8 cellular contexts compared by ENCODE assay signal in the genomic region with DNA sequence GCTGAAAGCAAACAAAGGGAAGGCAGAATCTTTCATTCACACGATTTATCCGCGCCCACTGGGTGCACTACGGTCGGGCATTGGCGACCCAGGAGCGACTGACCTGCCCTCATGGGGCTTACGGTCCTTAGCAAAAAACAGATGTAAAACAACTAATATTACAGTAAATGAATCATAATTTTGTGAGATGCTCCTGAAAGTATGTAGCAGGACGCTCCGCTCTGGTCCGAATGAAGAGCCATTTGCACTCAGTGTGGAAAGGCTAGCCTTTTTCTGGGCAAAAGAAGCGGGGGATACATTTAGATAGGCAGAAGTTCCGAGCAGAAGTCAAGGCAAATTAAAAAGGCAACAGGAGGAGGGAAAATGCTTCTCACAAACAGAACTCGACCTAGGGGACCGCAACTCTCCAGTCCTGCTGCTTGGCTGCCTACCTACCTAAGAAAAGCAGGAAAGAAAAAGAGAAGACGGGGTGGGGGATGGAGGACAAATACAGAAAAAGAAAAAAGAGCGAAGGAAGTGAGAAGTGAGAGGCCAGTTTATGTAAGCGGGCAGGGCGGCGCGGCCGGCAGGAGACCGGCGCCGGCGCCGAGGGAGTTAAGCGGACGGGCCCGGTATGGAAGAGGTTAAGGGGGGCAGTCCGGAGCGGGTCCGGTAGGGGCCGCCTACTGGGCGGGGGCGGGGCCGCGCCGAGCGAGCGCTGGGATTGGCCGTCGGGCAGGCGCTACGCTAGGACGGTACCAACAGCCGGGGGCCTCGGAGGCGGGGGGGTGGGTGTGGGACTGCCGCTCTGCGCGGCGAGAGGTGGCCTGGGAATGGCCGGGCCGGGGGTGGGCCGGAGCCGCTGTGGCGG. TPM values are rescaled to one million over a fixed set of nuclear protein-coding genes. Genes with fewer than 3 reads are reported as not detected.
DNase-seq lines count a peak whose midpoint lies in the region; ATAC-seq and TF ChIP-seq lines count a peak whose summit lies in the region.

A gene with protein sequence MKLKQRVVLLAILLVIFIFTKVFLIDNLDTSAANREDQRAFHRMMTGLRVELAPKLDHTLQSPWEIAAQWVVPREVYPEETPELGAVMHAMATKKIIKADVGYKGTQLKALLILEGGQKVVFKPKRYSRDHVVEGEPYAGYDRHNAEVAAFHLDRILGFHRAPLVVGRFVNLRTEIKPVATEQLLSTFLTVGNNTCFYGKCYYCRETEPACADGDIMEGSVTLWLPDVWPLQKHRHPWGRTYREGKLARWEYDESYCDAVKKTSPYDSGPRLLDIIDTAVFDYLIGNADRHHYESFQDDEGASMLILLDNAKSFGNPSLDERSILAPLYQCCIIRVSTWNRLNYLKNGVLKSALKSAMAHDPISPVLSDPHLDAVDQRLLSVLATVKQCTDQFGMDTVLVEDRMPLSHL (plus strand): TSS at position 770 of the 850 bp plus-strand sequence. CDS start 17,954 bp downstream, outside the sequence.

- H3K4me3 Mint-ChIP-seq in activated naive CD8-positive, alpha-beta T cell treated with anti-CD3 and anti-CD28 coated beads, Interleukin-2, amount 10 ng/mL, durations not matched to agents 7 days and 5 days, result peak within 1 kb of the TSS; percentile 94
- peak within 1 kb of the TSS; percentile 96 for H3K4me3 Mint-ChIP-seq in glutamatergic neuron (ENCODE audit: unreplicated experiment)

- CTCF ChIA-PET in GM10248 (lab: Yijun Ruan, JAX), result interaction anchor here (2.6 kb wide), 1 partner anchor 10 kb away, joined by 7 read pairs; no protein-coding TSS in a partner anchor

- peak within 1 kb of the TSS; percentile 91 for H3K27ac Mint-ChIP-seq in activated naive CD8-positive, alpha-beta T cell treated with anti-CD3 and anti-CD28 coated beads, Interleukin-2, amount 10 ng/mL, durations not matched to agents 7 days and 5 days
- H3K27ac Mint-ChIP-seq in glutamatergic neuron (ENCODE audit: unreplicated experiment), result peak within 1 kb of the TSS; percentile 85

- ATAC-seq in HG02642 (IDR thresholded peaks at IDR 0.05; ENCODE audit: poor library complexity, unreplicated experiment), result peak; percentile 87
- peak; percentile 86 for ATAC-seq in activated naive CD8-positive, alpha-beta T cell treated with anti-CD3 and anti-CD28 coated beads, Interleukin-2, amount 10 ng/mL, durations not matched to agents 7 days and 5 days (ENCODE audit: low read depth)

- no peaks in the 10 kb centered on the region for H3K36me3 ChIP-seq in osteoblast (ENCODE audit: insufficient read depth, low read length)

- peaks cover 42% of the 10 kb centered on the region for H3K79me2 ChIP-seq in osteoblast (ENCODE audit: insufficient read depth, low read length)

- no peaks in the 10 kb centered on the region for H3K9me3 Mint-ChIP-seq in activated naive CD8-positive, alpha-beta T cell treated with anti-CD3 and anti-CD28 coated beads, Interleukin-2, amount 10 ng/mL, durations not matched to agents 7 days and 5 days
- H3K9me3 Mint-ChIP-seq in glutamatergic neuron (ENCODE audit: unreplicated experiment), result peaks cover 9% of the 10 kb centered on the region

- DNase-seq in GM10248 (ENCODE audit: extremely low spot score) (peak; percentile 97), NCI-H1105 (lab: John Stamatoyannopoulos, UW) (peak; percentile 91), SW 1271 (lab: John Stamatoyannopoulos, UW) (peak; percentile 52 to 76), glutamatergic neuron (peak; percentile 96), osteoblast (ENCODE audit: insufficient read length, low spot score, missing footprints) (peak; percentile 99)
- peak; percentile 91 for DNase-seq in activated naive CD8-positive, alpha-beta T cell treated with anti-CD3 and anti-CD28 coated beads, Interleukin-2, amount 10 ng/mL, durations not matched to agents 7 days and 5 days

- peak within 1 kb of the TSS; percentile 77 for H3K4me3 ChIP-seq in osteoblast (ENCODE audit: insufficient read depth, low read length)

- POLR2A ChIA-PET in GM10248 (lab: Yijun Ruan, JAX), result no interaction called here
- POLR2A ChIA-PET in activated naive CD8-positive, alpha-beta T cell treated with anti-CD3 and anti-CD28 coated beads, Interleukin-2, amount 10 ng/mL, durations not matched to agents 7 days and 5 days (lab: Charles Lee), result no interaction called here

- peaks cover 28% of the 10 kb centered on the region for H3K4me1 Mint-ChIP-seq in activated naive CD8-positive, alpha-beta T cell treated with anti-CD3 and anti-CD28 coated beads, Interleukin-2, amount 10 ng/mL, durations not matched to agents 7 days and 5 days
- H3K4me1 Mint-ChIP-seq in glutamatergic neuron (ENCODE audit: low read depth, unreplicated experiment), result peaks cover 26% of the 10 kb centered on the region

- TF ChIP-seq CTCF in GM10248 (IDR thresholded peaks at IDR 0.05; ENCODE audit: control extremely low read depth, extremely low read depth, low read depth, missing control alignments) (no peak), glutamatergic neuron (IDR thresholded peaks at IDR 0.05; ENCODE audit: partially characterized antibody, unreplicated experiment) (no peak), osteoblast (IDR thresholded peaks at IDR 0.05; ENCODE audit: extremely low read depth, low read depth, low read length) (no peak)

- no peaks in the 10 kb centered on the region for H3K27me3 ChIP-seq in osteoblast (ENCODE audit: insufficient read depth, low read length)

- H3K9me3 ChIP-seq in osteoblast (ENCODE audit: low read depth, low read length), result no peaks in the 10 kb centered on the region

- peaks cover 2% of the 10 kb centered on the region for H3K27me3 Mint-ChIP-seq in activated naive CD8-positive, alpha-beta T cell treated with anti-CD3 and anti-CD28 coated beads, Interleukin-2, amount 10 ng/mL, durations not matched to agents 7 days and 5 days
- H3K27me3 Mint-ChIP-seq in glutamatergic neuron (ENCODE audit: unreplicated experiment), result peaks cover 8% of the 10 kb centered on the region

- H3K27ac ChIP-seq in osteoblast (ENCODE audit: low read depth, low read length) (peak within 1 kb of the TSS; percentile 60), temporal lobe (ENCODE audit: low read depth, low read length) (peak within 1 kb of the TSS; percentile 80)

- H3K36me3 Mint-ChIP-seq in activated naive CD8-positive, alpha-beta T cell treated with anti-CD3 and anti-CD28 coated beads, Interleukin-2, amount 10 ng/mL, durations not matched to agents 7 days and 5 days, result peaks cover 2% of the 10 kb centered on the region
- no peaks in the 10 kb centered on the region for H3K36me3 Mint-ChIP-seq in glutamatergic neuron (ENCODE audit: unreplicated experiment)

- H4K20me1 ChIP-seq in osteoblast (ENCODE audit: insufficient read depth, low read length), result no peaks in the 10 kb centered on the region

- H2AFZ ChIP-seq in osteoblast (ENCODE audit: low read length), result peak within 1 kb of the TSS; percentile 91

- H3K4me1 ChIP-seq in osteoblast (ENCODE audit: insufficient read depth, low read length), result peaks cover 13% of the 10 kb centered on the region

- peak within 1 kb of the TSS; percentile 90 for H3K4me2 ChIP-seq in osteoblast (ENCODE audit: insufficient read depth, low read length)

RNA-seq across cellular contexts. Expression of the gene that starts here (rescaled TPM):
- total RNA-seq in activated naive CD8-positive, alpha-beta T cell treated with anti-CD3 and anti-CD28 coated beads, Interleukin-2, amount 10 ng/mL, durations not matched to agents 7 days and 5 days, result 10 to 100 TPM; 35.0 to 37.1 TPM
- total RNA-seq in glutamatergic neuron (ENCODE audit: unreplicated experiment), result 39.3 TPM
- total RNA-seq in osteoblast, result 43.1 and 43.9 TPM in 2 replicates
- total RNA-seq in temporal lobe, result 33.2 TPM

Comparison
In these comparisons a context has a peak if more than half of its experiments do, and no peak if none do; other contexts are left out.
1. Peak in every context shown above with its lines: DNase-seq, ATAC-seq, H3K4me3 ChIP-seq and H3K27ac ChIP-seq.